In genomic region chr3:195689181-195690070, GRCh38 we compare ENCODE assay signal across 9 cellular contexts. TPM values are rescaled to one million over a fixed set of nuclear protein-coding genes. Genes with fewer than 3 reads are reported as not detected.
DNase-seq lines count a peak whose midpoint lies in the region; ATAC-seq and TF ChIP-seq lines count a peak whose summit lies in the region.
"Not testable (repeated sequence)": the region's sequence is repeated elsewhere in the genome, so short reads cannot be mapped to it uniquely, and the experiment has no call there.
"Had no signal": no experiment of that assay in that cellular context is flagged by ENCODE, and none has a peak within 500 bp of the region (broad histone marks: within the 10 kb centered on the region; RNA-seq: fewer than 3 reads in every experiment).

No MANE protein-coding gene starts in this region.

- TF ChIP-seq POLR2A in transverse colon (IDR thresholded peaks at IDR 0.05): not testable (repeated sequence)

- not testable (repeated sequence) for H3K4me1 ChIP-seq in muscle layer of colon (ENCODE audit: insufficient read depth, low read length)
- peaks cover 0 to 13% (median under 1%) of the 10 kb centered on the region in 4 donors for H3K4me1 ChIP-seq in transverse colon

- peak overlapping the region; percentile 58 for H3K27ac ChIP-seq in caudate nucleus (ENCODE audit: low read depth, low read length)
- H3K27ac ChIP-seq in layer of hippocampus (ENCODE audit: low read depth, low read length): peak overlapping the region; percentile 68
- H3K27ac ChIP-seq in muscle layer of colon (ENCODE audit: low read depth, low read length): peak overlapping the region; percentile 54
- peak overlapping the region; percentile 0 to 73 (median 40) for H3K27ac ChIP-seq in transverse colon

- not testable (repeated sequence) for H3K27me3 ChIP-seq in layer of hippocampus (ENCODE audit: control insufficient read depth, insufficient read depth, low read length); muscle layer of colon (ENCODE audit: control insufficient read depth in 1 of 2, insufficient read depth in 2 of 2, low read length in 2 of 2); transverse colon

- 74% methylated on average over 4 to 21 of the region's 21 CpGs for WGBS in transverse colon (ENCODE audit: low coverage in 1 of 2), 2 donors

- H3K9me3 ChIP-seq in muscle layer of colon (ENCODE audit: low read length); transverse colon: not testable (repeated sequence)

- H3K36me3 ChIP-seq in muscle layer of colon (ENCODE audit: insufficient read depth, low read length): peaks cover 27% of the 10 kb centered on the region
- peaks cover 0 to 36% (median 7%) of the 10 kb centered on the region in 4 donors for H3K36me3 ChIP-seq in transverse colon

- peak; percentile 5 for DNase-seq in H4 (ENCODE audit: low spot score)
- DNase-seq in activated CD8-positive, alpha-beta memory T cell treated with anti-CD3 and anti-CD28 coated beads, Interleukin-2, amount 50 U/mL, for 48 hours: peak; percentile 57
- not testable (repeated sequence) for DNase-seq in caudate nucleus (lab: John Stamatoyannopoulos, UW); Right ventricle myocardium superior; transverse colon
- DNase-seq in sciatic nerve (ENCODE audit: low spot score): peak; percentile 63

- not testable (repeated sequence) for TF ChIP-seq CTCF in transverse colon (IDR thresholded peaks at IDR 0.05)

- in situ Hi-C loops in transverse colon (cut with MboI; ENCODE audit: low pct_ligation_motif_present in 1 of 4, low pct_unique_long_range_greater_than_20kb in 1 of 4, low sequenced_read_pairs in 3 of 4): not testable (repeated sequence)

- ATAC-seq in Right ventricle myocardium superior (ENCODE audit: poor library complexity) (peak; percentile 31), sciatic nerve (peak; percentile 21)

- not testable (repeated sequence) for H3K4me3 ChIP-seq in muscle layer of colon (ENCODE audit: low read depth in 1 of 2, low read length in 2 of 2); transverse colon

- not testable (repeated sequence) for TF ChIP-seq EP300 in transverse colon (IDR thresholded peaks at IDR 0.05; ENCODE audit: low read depth)

- not testable (repeated sequence) for H3K9ac ChIP-seq in muscle layer of colon (ENCODE audit: low read length)

- intact Hi-C loops in Right ventricle myocardium superior (cut with DNase I); sciatic nerve (cut with DNase I); transverse colon (cut with DNase I; ENCODE audit: low total_unique reads): not testable (repeated sequence)

RNA-seq across cellular contexts. Expression of gene MUC20, which starts 31.4 kb away (rescaled TPM):
- 0.17 and 0.39 TPM in 2 replicates for total RNA-seq in H4 (2014; rRNA removed; shearing (Covaris generic))
- total RNA-seq in Right ventricle myocardium superior (5.4 TPM), sciatic nerve (28.7 TPM), transverse colon (100 to 1,000 TPM in 3 of 4 donors, 10 to 100 TPM in 1; 65.9 to 321 (median 131) TPM)
- total RNA-seq: dermis microvascular lymphatic vessel endothelial cell had no signal
